15 cellular contexts compared by ENCODE assay signal in genomic region chr2:121505005-121505404, GRCh38. TPM values are rescaled to one million over a fixed set of nuclear protein-coding genes. Genes with fewer than 3 reads are reported as not detected.
DNase-seq lines count a peak whose midpoint lies in the region; ATAC-seq and TF ChIP-seq lines count a peak whose summit lies in the region.
"Had no signal": no experiment of that assay in that cellular context is flagged by ENCODE, and none has a peak within 500 bp of the region (broad histone marks: within the 10 kb centered on the region; RNA-seq: fewer than 3 reads in every experiment).

No MANE protein-coding gene starts in this region.

- TF ChIP-seq CTCF in PC-3 (conservative IDR thresholded peaks at IDR 0.05; ENCODE audit: low read depth, low read length) (no peak), fibroblast of lung (conservative IDR thresholded peaks at IDR 0.05 in 1 of 2, IDR thresholded peaks at IDR 0.05 in 1 of 2; ENCODE audit: low read depth in 1 of 2, low read length in 2 of 2) (no peak), gastrocnemius medialis (IDR thresholded peaks at IDR 0.05 in 4 of 5, conservative IDR thresholded peaks at IDR 0.05 in 1 of 5) (no peak)

- peaks cover under 1% of the 10 kb centered on the region for H3K9me3 Mint-ChIP-seq in activated CD4-positive, alpha-beta T cell treated with anti-CD3 and anti-CD28 coated beads, Interleukin-2, amount 10 ng/mL, durations not matched to agents 24 days and 14 days

- peak overlapping the region; percentile 12; the same call in 1 of the 2 replicates for H3K4me2 ChIP-seq in PC-3 (ENCODE audit: low read length)
- H3K4me2 ChIP-seq in fibroblast of lung (ENCODE audit: extremely low read depth, insufficient read depth, low read length) = no peak overlapping the region

- H3K79me2 ChIP-seq in PC-3 (ENCODE audit: low read length) = peaks cover 24% of the 10 kb centered on the region
- H3K79me2 ChIP-seq in fibroblast of lung (ENCODE audit: control insufficient read depth, insufficient read depth, low read length) = peaks cover 2% of the 10 kb centered on the region

- H4K20me1 ChIP-seq in PC-3 (ENCODE audit: low read length) (no peaks in the 10 kb centered on the region), fibroblast of lung (ENCODE audit: control insufficient read depth, extremely low read depth, insufficient read depth, low read length) (no peaks in the 10 kb centered on the region)

- H3K4me3 Mint-ChIP-seq in activated CD4-positive, alpha-beta T cell treated with anti-CD3 and anti-CD28 coated beads, Interleukin-2, amount 10 ng/mL, durations not matched to agents 24 days and 14 days = no peak overlapping the region

- H3K9me2 ChIP-seq in PC-3 (replicated peaks; ENCODE audit: low read length) = no peaks in the 10 kb centered on the region

- no peak overlapping the region for H2AFZ ChIP-seq in PC-3 (ENCODE audit: low read length)
- H2AFZ ChIP-seq in fibroblast of lung (ENCODE audit: low read length) = no peak overlapping the region

- H3K4me1 ChIP-seq in PC-3 (ENCODE audit: insufficient read depth, low read length) (peaks cover 46% of the 10 kb centered on the region), fibroblast of lung (ENCODE audit: control insufficient read depth, extremely low read depth, insufficient read depth, low read length) (peaks cover 10% of the 10 kb centered on the region), gastrocnemius medialis (peaks cover 69 to 79% of the 10 kb centered on the region in 2 donors)
- H3K4me1 ChIP-seq: upper lobe of left lung had no signal

- H3K9me3 ChIP-seq in PC-3 (ENCODE audit: low read length) (no peaks in the 10 kb centered on the region), fibroblast of lung (ENCODE audit: control insufficient read depth, insufficient read depth, low read depth, low read length) (no peaks in the 10 kb centered on the region), gastrocnemius medialis (no peaks in the 10 kb centered on the region)
- H3K9me3 ChIP-seq: upper lobe of left lung had no signal

- POLR2A ChIA-PET in PC-3 (lab: Charles Lee; ENCODE audit: unreplicated experiment) = no interaction called here

- H3K36me3 Mint-ChIP-seq in activated CD4-positive, alpha-beta T cell treated with anti-CD3 and anti-CD28 coated beads, Interleukin-2, amount 10 ng/mL, durations not matched to agents 24 days and 14 days (ENCODE audit: low read depth) = peaks cover 52% of the 10 kb centered on the region

- 0 out of 2 replicates have a peak, but pooled peaks cover 2% of the 10 kb centered on the region for H3K36me3 ChIP-seq in PC-3 (ENCODE audit: low read depth, low read length)
- H3K36me3 ChIP-seq in fibroblast of lung (ENCODE audit: control insufficient read depth, insufficient read depth, low read length) = no peaks in the 10 kb centered on the region
- no peaks in the 10 kb centered on the region for H3K36me3 ChIP-seq in gastrocnemius medialis

- H3K27ac ChIP-seq in PC-3 (ENCODE audit: low read length) (peak overlapping the region; percentile 23), fibroblast of lung (ENCODE audit: insufficient read depth, low read length) (peak overlapping the region; percentile 38), gastrocnemius medialis (peak overlapping the region; percentile 74 to 87 (median 78)), caudate nucleus (ENCODE audit: low read depth, low read length) (no peak overlapping the region)
- H3K27ac ChIP-seq: SK-N-MC, upper lobe of left lung had no signal

- intact Hi-C loops in PC-3 (cut with micrococcal nuclease) (loop anchor here (5.0 kb wide), 1 partner anchor 103 kb away; no protein-coding TSS in a partner anchor), gastrocnemius medialis (cut with DNase I; ENCODE audit: low total_unique reads) (no loop called here)
- intact Hi-C loops in activated CD4-positive, alpha-beta T cell treated with anti-CD3 and anti-CD28 coated beads, Interleukin-2, amount 10 ng/mL, durations not matched to agents 24 days and 14 days (cut with micrococcal nuclease) = no loop called here

- H3K27ac Mint-ChIP-seq in activated CD4-positive, alpha-beta T cell treated with anti-CD3 and anti-CD28 coated beads, Interleukin-2, amount 10 ng/mL, durations not matched to agents 24 days and 14 days = no peak overlapping the region

- in situ Hi-C loops in gastrocnemius medialis (cut with MboI; ENCODE audit: low sequenced_read_pairs in 4 of 4) = no loop called here

- ATAC-seq in PC-3 (peak; percentile 27), gastrocnemius medialis (peak; percentile 49 to 67)

- H3K4me3 ChIP-seq in PC-3 (ENCODE audit: low read length) = no peak overlapping the region
- no peak overlapping the region for H3K4me3 ChIP-seq in fibroblast of lung (replicated peaks in 1 of 4; ENCODE audit: control extremely low read depth in 1 of 4, insufficient read depth in 1 of 4, low read depth in 3 of 4, low read length in 4 of 4)
- H3K4me3 ChIP-seq in gastrocnemius medialis = no peak overlapping the region
- H3K4me3 ChIP-seq: SK-N-MC, upper lobe of left lung had no signal

- TF ChIP-seq POLR2A in gastrocnemius medialis (IDR thresholded peaks at IDR 0.05) = no peak

- CTCF ChIA-PET in PC-3 (lab: Charles Lee) = no interaction called here

- BruUV-seq in PC-3 (replicated peaks; lab: Mats Ljungman, UMichigan) = no TSS peak

- H3K27me3 ChIP-seq in PC-3 (ENCODE audit: low read length) (no peaks in the 10 kb centered on the region), fibroblast of lung (ENCODE audit: control insufficient read depth, insufficient read depth, low read length) (no peaks in the 10 kb centered on the region), gastrocnemius medialis (no peaks in the 10 kb centered on the region)
- H3K27me3 ChIP-seq: upper lobe of left lung had no signal

- DNase-seq in GM04504 (ENCODE audit: low read depth) (peak; percentile 40), PC-3 (peak; percentile 73), fibroblast of lung (ENCODE audit: low read depth in 2 of 2) (peak; percentile 51 to 99), gastrocnemius medialis (peak in 1 of 2 donors; percentile 63), caudate nucleus (lab: John Stamatoyannopoulos, UW) (no peak), NCI-H524 treated with DMSO at 0.1 percent for 48 hours (lab: John Stamatoyannopoulos, UW) (no peak), NCI-H2171 (lab: John Stamatoyannopoulos, UW) (no peak)
- no peak for DNase-seq in activated CD4-positive, alpha-beta T cell treated with anti-CD3 and anti-CD28 coated beads, Interleukin-2, amount 10 ng/mL, durations not matched to agents 24 days and 14 days
- DNase-seq: activated CD8-positive, alpha-beta memory T cell treated with anti-CD3 and anti-CD28 coated beads for 24 hours; anterior cingulate cortex; DMS79 treated with DMSO at 0.1 percent for 48 hours; hypothalamus; upper lobe of left lung had no signal

- peaks cover 4% of the 10 kb centered on the region for H3F3A ChIP-seq in PC-3 (ENCODE audit: low read length, unreplicated experiment)

- no peak overlapping the region for H3K9ac ChIP-seq in PC-3 (ENCODE audit: low read length)
- no peak overlapping the region for H3K9ac ChIP-seq in fibroblast of lung (ENCODE audit: insufficient read depth, low read length)

- no peaks in the 10 kb centered on the region for H3K27me3 Mint-ChIP-seq in activated CD4-positive, alpha-beta T cell treated with anti-CD3 and anti-CD28 coated beads, Interleukin-2, amount 10 ng/mL, durations not matched to agents 24 days and 14 days

- H3K4me1 Mint-ChIP-seq in activated CD4-positive, alpha-beta T cell treated with anti-CD3 and anti-CD28 coated beads, Interleukin-2, amount 10 ng/mL, durations not matched to agents 24 days and 14 days = peaks cover 15% of the 10 kb centered on the region

RNA-seq across cellular contexts. Expression of gene RNU4ATAC, which starts 25.7 kb away (rescaled TPM):
- total RNA-seq in PC-3 (2014; rRNA removed) = not detected in 2 replicates
- under 0.01 TPM in 1 of 2 replicates, not detected in the other for total RNA-seq in fibroblast of lung
- polyA plus RNA-seq in fibroblast of lung = not detected in 2 replicates
- polyA plus RNA-seq in fibroblast of lung (2012) = not detected in 2 replicates
- under 0.01 TPM in 2 replicates for polyA minus RNA-seq in fibroblast of lung (ENCODE audit: low replicate concordance)
- not detected for total RNA-seq in gastrocnemius medialis
- not detected in 2 replicates for total RNA-seq in activated CD4-positive, alpha-beta T cell treated with anti-CD3 and anti-CD28 coated beads, Interleukin-2, amount 10 ng/mL, durations not matched to agents 24 days and 14 days
- total RNA-seq: upper lobe of left lung had no signal
- polyA plus RNA-seq: neural cell had no signal

Comparison
In these comparisons a context has a peak if more than half of its experiments do, and no peak if none do; other contexts are left out.
1. DNase-seq: peak in GM04504 (single experiment), PC-3 (single experiment) and fibroblast of lung (2 of 2); none in caudate nucleus (0 of 61), activated CD4-positive, alpha-beta T cell treated with anti-CD3 and anti-CD28 coated beads, Interleukin-2, amount 10 ng/mL, durations not matched to agents 24 days and 14 days (single experiment), NCI-H524 treated with DMSO at 0.1 percent for 48 hours (single experiment) and NCI-H2171 (single experiment).